ENCODE assay signal across 16 cellular contexts in genomic region chr11:20372081-20372480, GRCh38. TPM values are rescaled to one million over a fixed set of nuclear protein-coding genes. Genes with fewer than 3 reads are reported as not detected.
DNase-seq lines count a peak whose midpoint lies in the region; ATAC-seq, FAIRE-seq and TF ChIP-seq lines count a peak whose summit lies in the region.
"Had no signal": no experiment of that assay in that cellular context is flagged by ENCODE, and none has a peak within 500 bp of the region (broad histone marks: within the 10 kb centered on the region; RNA-seq: fewer than 3 reads in every experiment).

No MANE protein-coding gene starts in this region.

- no peak for ATAC-seq in activated T-helper 17 cell treated with anti-CD3 and anti-CD28 coated beads, Interleukin-2, amount 50 U/mL, for 72 hours (replicated peaks)
- ATAC-seq in pancreas: no peak

- H3K27me3 Mint-ChIP-seq in activated T-helper 17 cell treated with anti-CD3 and anti-CD28 coated beads, Interleukin-2, amount 50 U/mL, for 72 hours: no peaks in the 10 kb centered on the region
- no peaks in the 10 kb centered on the region for H3K27me3 Mint-ChIP-seq in nephron (ENCODE audit: low read depth)
- H3K27me3 Mint-ChIP-seq: B cell; CD8-positive, alpha-beta memory T cell had no signal

- H3K9me3 ChIP-seq in cardiac muscle cell (ENCODE audit: low read depth): no peaks in the 10 kb centered on the region
- H3K9me3 ChIP-seq in right atrium auricular region: no peaks in the 10 kb centered on the region
- no peaks in the 10 kb centered on the region for H3K9me3 ChIP-seq in pancreas

- H3K27ac ChIP-seq in cardiac muscle cell (peak overlapping the region; percentile 70), right atrium auricular region (no peak overlapping the region), pancreas (no peak overlapping the region)
- H3K27ac ChIP-seq: BLaER1 treated with 17β-estradiol and CSF1 and Interleukin-3, amounts not matched to agents 10 nM and 100 nM; HL-60 had no signal

- H3K36me3 ChIP-seq in cardiac muscle cell (no peaks in the 10 kb centered on the region), right atrium auricular region (peaks cover 9% of the 10 kb centered on the region), pancreas (peaks cover 0 to 6% (median 0%) of the 10 kb centered on the region in 3 donors)

- peaks cover 29% of the 10 kb centered on the region for H3K4me1 Mint-ChIP-seq in activated T-helper 17 cell treated with anti-CD3 and anti-CD28 coated beads, Interleukin-2, amount 50 U/mL, for 72 hours
- H3K4me1 Mint-ChIP-seq in nephron: peaks cover 56% of the 10 kb centered on the region

- no peak overlapping the region for H3K4me3 ChIP-seq in cardiac muscle cell
- no peak overlapping the region for H3K4me3 ChIP-seq in right atrium auricular region
- no peak overlapping the region for H3K4me3 ChIP-seq in pancreas
- H3K4me3 ChIP-seq: BLaER1 treated with 17β-estradiol and CSF1 and Interleukin-3, amounts not matched to agents 10 nM and 100 nM had no signal

- no peaks in the 10 kb centered on the region for H3K9me3 Mint-ChIP-seq in activated T-helper 17 cell treated with anti-CD3 and anti-CD28 coated beads, Interleukin-2, amount 50 U/mL, for 72 hours
- H3K9me3 Mint-ChIP-seq in nephron: no peaks in the 10 kb centered on the region
- H3K9me3 Mint-ChIP-seq: CD8-positive, alpha-beta memory T cell; H9 had no signal

- H3K4me3 Mint-ChIP-seq in activated T-helper 17 cell treated with anti-CD3 and anti-CD28 coated beads, Interleukin-2, amount 50 U/mL, for 72 hours: no peak overlapping the region
- H3K4me3 Mint-ChIP-seq in nephron: no peak overlapping the region
- H3K4me3 Mint-ChIP-seq: B cell; CD8-positive, alpha-beta memory T cell; H9 had no signal

- intact Hi-C loops in pancreas (cut with DNase I): no loop called here

- FAIRE-seq in pancreas (lab: Jason Lieb, UNC): no peak
- FAIRE-seq: G401.6, GM12891, GM19239, H1 had no signal

- 73 to 75% methylated on average over 5 of the region's 5 CpGs for WGBS in pancreas, 2 donors

- peak overlapping the region; percentile 58 for H3K27ac Mint-ChIP-seq in activated T-helper 17 cell treated with anti-CD3 and anti-CD28 coated beads, Interleukin-2, amount 50 U/mL, for 72 hours
- H3K27ac Mint-ChIP-seq in nephron: peak overlapping the region in 2 of 3 experiments; percentile 16 to 77
- H3K27ac Mint-ChIP-seq: B cell, H9 had no signal

- peaks cover 93% of the 10 kb centered on the region for H3K36me3 Mint-ChIP-seq in activated T-helper 17 cell treated with anti-CD3 and anti-CD28 coated beads, Interleukin-2, amount 50 U/mL, for 72 hours (ENCODE audit: low read depth)
- no peaks in the 10 kb centered on the region for H3K36me3 Mint-ChIP-seq in nephron (ENCODE audit: low read depth)

- DNase-seq in cardiac muscle cell (ENCODE audit: low read depth in 1 of 2, low spot score in 1 of 2) (peak in 1 of 2 donors; percentile 41), right atrium auricular region (ENCODE audit: low spot score) (no peak), pancreas (no peak), ecto neural progenitor cell (ENCODE audit: low spot score) (no peak)
- DNase-seq: Caco-2; CD8-positive, alpha-beta memory T cell; H9 had no signal

- H3K4me1 ChIP-seq in cardiac muscle cell (ENCODE audit: low read depth) (peaks cover 20% of the 10 kb centered on the region), right atrium auricular region (no peaks in the 10 kb centered on the region), pancreas (no peaks in the 10 kb centered on the region)

- H3K27me3 ChIP-seq in cardiac muscle cell (no peaks in the 10 kb centered on the region), right atrium auricular region (no peaks in the 10 kb centered on the region), pancreas (no peaks in the 10 kb centered on the region)
- H3K27me3 ChIP-seq: BLaER1 treated with 17β-estradiol and CSF1 and Interleukin-3, amounts not matched to agents 10 nM and 100 nM had no signal

- no peak for TF ChIP-seq CTCF in cardiac muscle cell (IDR thresholded peaks at IDR 0.05; ENCODE audit: low read depth, low read length)
- TF ChIP-seq CTCF in right atrium auricular region (IDR thresholded peaks at IDR 0.05): no peak
- TF ChIP-seq CTCF in nephron (IDR thresholded peaks at IDR 0.05; ENCODE audit: unreplicated experiment in 3 of 3): no peak
- TF ChIP-seq CTCF in pancreas (IDR thresholded peaks at IDR 0.05): no peak

RNA-seq across cellular contexts. Expression of gene HTATIP2, which starts 8.6 kb away (rescaled TPM):
- 3.4 and 4.9 TPM in 2 replicates for total RNA-seq in cardiac muscle cell
- polyA plus RNA-seq in cardiac muscle cell: 2.0 and 14.1 TPM in 2 replicates
- total RNA-seq in right atrium auricular region: 10 to 100 TPM; 19.5 to 20.8 TPM
- 10 to 100 TPM; 64.9 to 76.5 TPM for total RNA-seq in activated T-helper 17 cell treated with anti-CD3 and anti-CD28 coated beads, Interleukin-2, amount 50 U/mL, for 72 hours
- 10 to 100 TPM in 5 of 6 donors, 1 to 10 TPM in 1; 9.6 to 29.1 (median 12.1) TPM for total RNA-seq in pancreas
- polyA plus RNA-seq in pancreas: 10 to 100 TPM; 11.3 to 19.2 TPM

RNA-seq across cellular contexts. Expression of gene PRMT3, which starts 15.4 kb away (rescaled TPM):
- 11.7 and 14.2 TPM in 2 replicates for total RNA-seq in cardiac muscle cell
- polyA plus RNA-seq in cardiac muscle cell: 15.7 and 19.4 TPM in 2 replicates
- total RNA-seq in right atrium auricular region: 10 to 100 TPM in 1 of 2 donors, 1 to 10 TPM in 1; 7.9 to 11.9 TPM
- 10 to 100 TPM; 21.4 to 42.0 TPM for total RNA-seq in activated T-helper 17 cell treated with anti-CD3 and anti-CD28 coated beads, Interleukin-2, amount 50 U/mL, for 72 hours
- 10 to 100 TPM in 1 of 6 donors, 1 to 10 TPM in 5; 5.1 to 10.3 (median 6.3) TPM for total RNA-seq in pancreas
- polyA plus RNA-seq in pancreas: 1 to 10 TPM; 4.9 to 5.4 TPM
